Comparison of ENCODE assay signal across 25 cellular contexts in the genomic region with DNA sequence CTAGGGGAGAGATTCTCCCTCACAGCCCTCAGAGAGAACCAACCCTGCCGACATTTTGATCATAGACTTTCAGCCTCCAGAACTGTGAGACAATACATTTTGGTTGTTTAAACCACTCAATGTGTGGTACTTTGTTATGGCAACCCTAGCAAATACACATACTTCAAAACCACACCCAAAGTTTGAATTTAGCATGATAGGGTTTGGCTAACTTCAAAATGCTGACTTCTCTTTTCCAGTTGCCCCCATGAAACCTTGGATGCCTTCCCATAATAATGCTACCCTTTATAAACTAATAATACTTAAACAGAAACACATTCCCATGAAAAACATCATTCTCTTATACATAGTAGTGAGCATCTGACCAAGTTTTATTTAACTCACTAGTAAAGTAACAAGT.
"Had no signal": no experiment of that assay in that cellular context is flagged by ENCODE, and none has a peak within 500 bp of the region (broad histone marks: within the 10 kb centered on the region; RNA-seq: fewer than 3 reads in every experiment).

No MANE protein-coding gene starts in this region.

- H3K4me3 ChIP-seq: adrenal gland, ascending aorta, esophagus muscularis mucosa, gastroesophageal sphincter, testis, transverse colon had no signal

- ATAC-seq: activated CD8-positive, alpha-beta memory T cell treated with anti-CD3 and anti-CD28 coated beads, Interleukin-2, amount 10 ng/mL, durations not matched to agents 7 days and 5 days; activated CD8-positive, alpha-beta T cell treated with anti-CD3 and anti-CD28 coated beads, Interleukin-2, amount 10 ng/mL, durations not matched to agents 7 days and 5 days; gastroesophageal sphincter; left cardiac atrium; left ventricle myocardium superior; naive thymus-derived CD4-positive, alpha-beta T cell had no signal

- H3K27ac ChIP-seq: adrenal gland, ascending aorta, brain microvascular endothelial cell, esophagus muscularis mucosa, gastroesophageal sphincter, testis, transverse colon had no signal

- H3K27me3 ChIP-seq: adrenal gland, ascending aorta, brain microvascular endothelial cell, esophagus muscularis mucosa, gastroesophageal sphincter, testis, transverse colon had no signal

- H3K36me3 ChIP-seq: adrenal gland, ascending aorta, brain microvascular endothelial cell, esophagus muscularis mucosa, gastroesophageal sphincter, transverse colon had no signal

- DNase-seq: activated B cell treated with CpG ODN at 0.5 μM for 24 hours; activated CD8-positive, alpha-beta memory T cell treated with anti-CD3 and anti-CD28 coated beads, Interleukin-2, amount 10 ng/mL, durations not matched to agents 7 days and 5 days; activated CD8-positive, alpha-beta T cell treated with anti-CD3 and anti-CD28 coated beads, Interleukin-2, amount 10 ng/mL, durations not matched to agents 7 days and 5 days; activated effector memory CD4-positive, alpha-beta T cell treated with anti-CD3 and anti-CD28 coated beads, Interleukin-2, amount 50 U/mL, for 16 hours; activated naive CD4-positive, alpha-beta T cell treated with anti-CD3 and anti-CD28 coated beads for 36 hours; activated naive CD8-positive, alpha-beta T cell treated with anti-CD3 and anti-CD28 coated beads for 36 hours; adrenal gland; brain microvascular endothelial cell; caudate nucleus; effector CD4-positive, alpha-beta T cell; hippocampal formation; left cardiac atrium; left ventricle myocardium superior; mammary epithelial cell; naive thymus-derived CD4-positive, alpha-beta T cell; nucleus accumbens; right cardiac atrium; stimulated activated CD4-positive, alpha-beta T cell treated with anti-CD3 and anti-CD28 coated beads, Interleukin-2, amount 100 ng/mL, for 48 hours; stimulated activated naive CD4-positive, alpha-beta T cell treated with Interleukin-2 at 50 U/mL for 16 hours; T-helper 1 cell; testis; transverse colon had no signal

- H3K4me1 ChIP-seq: adrenal gland, esophagus muscularis mucosa, gastroesophageal sphincter, testis, transverse colon had no signal

- H3K9me3 ChIP-seq: adrenal gland, ascending aorta, esophagus muscularis mucosa, gastroesophageal sphincter, testis, transverse colon had no signal
